9 cellular contexts compared by ENCODE assay signal in genomic region chr17:37239690-37240344, GRCh38.
DNase-seq lines count a peak whose midpoint lies in the region; ATAC-seq and TF ChIP-seq lines count a peak whose summit lies in the region.
"Had no signal": no experiment of that assay in that cellular context is flagged by ENCODE, and none has a peak within 500 bp of the region (broad histone marks: within the 10 kb centered on the region; RNA-seq: fewer than 3 reads in every experiment).

No MANE protein-coding gene starts in this region.

- H3K23ac ChIP-seq in mesendoderm (ENCODE audit: low read length) = no peak overlapping the region

- peaks cover 36% of the 10 kb centered on the region for H3K36me3 Mint-ChIP-seq in activated naive CD4-positive, alpha-beta T cell treated with anti-CD3 and anti-CD28 coated beads for 36 hours (ENCODE audit: low read depth)

- H2BK15ac ChIP-seq in mesendoderm (replicated peaks; ENCODE audit: low read depth) = no peak overlapping the region

- H4K8ac ChIP-seq in mesendoderm (ENCODE audit: low read depth, low read length) = no peak overlapping the region

- CTCF ChIA-PET in activated naive CD4-positive, alpha-beta T cell treated with anti-CD3 and anti-CD28 coated beads for 36 hours (lab: Charles Lee) = interaction anchor here (0.6 to 1.3 kb wide), 10 partner anchors 9 to 720 kb away, joined by 3 to 8 read pairs (median 4); partner anchors contain the start of gene C17orf78

- TF ChIP-seq POLR2A in NB4 (IDR thresholded peaks at IDR 0.05; ENCODE audit: extremely low read depth, insufficient read length) = no peak

- no peaks in the 10 kb centered on the region for H3K4me1 Mint-ChIP-seq in activated naive CD4-positive, alpha-beta T cell treated with anti-CD3 and anti-CD28 coated beads for 36 hours (ENCODE audit: low read depth)

- H4K5ac ChIP-seq in mesendoderm (ENCODE audit: low read length) = no peak overlapping the region

- no peak overlapping the region for H2AK5ac ChIP-seq in mesendoderm (ENCODE audit: low read length)

- H3K4me3 ChIP-seq in NB4 (ENCODE audit: low read depth, low read length) (no peak overlapping the region), mesendoderm (ENCODE audit: low read length) (no peak overlapping the region)
- H3K4me3 ChIP-seq: SK-N-MC had no signal

- no peak for ATAC-seq in GM18520 (IDR thresholded peaks at IDR 0.05; ENCODE audit: unreplicated experiment)

- H3K56ac ChIP-seq in mesendoderm (ENCODE audit: low read length) = no peak overlapping the region

- H3K4me1 ChIP-seq in mesendoderm (ENCODE audit: control insufficient read depth, low read depth, low read length) = no peaks in the 10 kb centered on the region

- H3K27me3 Mint-ChIP-seq in activated naive CD4-positive, alpha-beta T cell treated with anti-CD3 and anti-CD28 coated beads for 36 hours (ENCODE audit: low read depth) = no peaks in the 10 kb centered on the region

- H3K79me1 ChIP-seq in mesendoderm (ENCODE audit: low read length) = no peaks in the 10 kb centered on the region

- DNase-seq in GM10266 (ENCODE audit: extremely low spot score) (peak; percentile 22), NB4 (ENCODE audit: low read depth) (peak; percentile 57), cerebellum (ENCODE audit: low spot score) (peak; percentile 31), mesendoderm (peak; percentile 19), amniotic stem cell (lab: John Stamatoyannopoulos, UW) (no peak), mesenteric fat pad (ENCODE audit: low spot score) (no peak)
- no peak for DNase-seq in activated naive CD4-positive, alpha-beta T cell treated with anti-CD3 and anti-CD28 coated beads for 36 hours

- no peak overlapping the region for H3K9ac ChIP-seq in mesendoderm (ENCODE audit: low read length)

- H3K27me3 ChIP-seq in mesendoderm (ENCODE audit: insufficient read depth, low read length, poor library complexity) = no peaks in the 10 kb centered on the region

- H3K4me2 ChIP-seq in mesendoderm (ENCODE audit: low read length) = no peak overlapping the region

- intact Hi-C loops in activated naive CD4-positive, alpha-beta T cell treated with anti-CD3 and anti-CD28 coated beads for 36 hours (cut with micrococcal nuclease) = loop anchor here (10.0 kb wide), 2 partner anchors 185 to 615 kb away; no protein-coding TSS in a partner anchor

- TF ChIP-seq CTCF in GM10266 (IDR thresholded peaks at IDR 0.05; ENCODE audit: control insufficient read depth, insufficient read depth, low read depth, missing control alignments) (peak; percentile 68), NB4 (IDR thresholded peaks at IDR 0.05; ENCODE audit: low read depth, low read length) (peak; percentile 46)

- no peak overlapping the region for H3K18ac ChIP-seq in mesendoderm (ENCODE audit: low read length)

- no peak overlapping the region for H3K27ac ChIP-seq in mesendoderm (ENCODE audit: low read depth, low read length)
- H3K27ac ChIP-seq: SK-N-MC had no signal

- H3K9me3 Mint-ChIP-seq in activated naive CD4-positive, alpha-beta T cell treated with anti-CD3 and anti-CD28 coated beads for 36 hours = no peaks in the 10 kb centered on the region

- no peak overlapping the region for H2BK120ac ChIP-seq in mesendoderm (ENCODE audit: low read depth, low read length)

- no peak overlapping the region for H3K4me3 Mint-ChIP-seq in activated naive CD4-positive, alpha-beta T cell treated with anti-CD3 and anti-CD28 coated beads for 36 hours

- no CpG with 5 or more reads among the region's 3 CpGs for WGBS in mesendoderm (ENCODE audit: extremely low coverage, insufficient coverage, low lambda C conversion rate)

- no peaks in the 10 kb centered on the region for H3K79me2 ChIP-seq in mesendoderm (ENCODE audit: control insufficient read depth, insufficient read depth, low read length)

- no peak overlapping the region for H3K27ac Mint-ChIP-seq in activated naive CD4-positive, alpha-beta T cell treated with anti-CD3 and anti-CD28 coated beads for 36 hours

- H3K4ac ChIP-seq in mesendoderm (ENCODE audit: low read depth, low read length) = no peak overlapping the region

- peaks cover 7% of the 10 kb centered on the region for H3K36me3 ChIP-seq in mesendoderm (ENCODE audit: control insufficient read depth, insufficient read depth, low read length)

- H2BK5ac ChIP-seq in mesendoderm (ENCODE audit: low read length) = no peak overlapping the region

Comparison
In these comparisons a context has a peak if more than half of its experiments do, and no peak if none do; other contexts are left out.
1. DNase-seq: peak in GM10266 (single experiment), NB4 (single experiment), cerebellum (single experiment) and mesendoderm (single experiment); none in amniotic stem cell (single experiment), activated naive CD4-positive, alpha-beta T cell treated with anti-CD3 and anti-CD28 coated beads for 36 hours (single experiment) and mesenteric fat pad (single experiment).